15 cellular contexts compared by ENCODE assay signal in the genomic region with DNA sequence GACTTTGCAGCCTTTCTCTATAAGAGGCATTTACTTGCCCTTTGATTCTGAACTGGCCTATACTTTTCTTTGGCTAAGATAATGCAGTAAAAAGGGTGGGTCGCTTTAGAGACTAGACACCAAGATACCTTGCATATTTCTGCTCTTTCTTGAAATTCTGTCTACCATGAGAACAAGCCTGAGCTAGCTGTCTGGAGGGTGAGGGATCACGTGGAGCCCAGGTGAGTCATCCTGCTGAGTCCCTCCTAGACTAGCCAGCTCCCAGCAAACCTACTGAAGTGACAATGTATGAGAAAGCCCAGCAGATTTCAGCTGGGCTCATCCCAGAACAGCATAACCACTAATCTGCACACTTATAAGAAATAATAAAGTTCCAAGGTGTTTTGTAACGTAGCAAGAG.
DNase-seq lines count a peak whose midpoint lies in the region; ATAC-seq and TF ChIP-seq lines count a peak whose summit lies in the region.
"Had no signal": no experiment of that assay in that cellular context is flagged by ENCODE, and none has a peak within 500 bp of the region (broad histone marks: within the 10 kb centered on the region; RNA-seq: fewer than 3 reads in every experiment).

No MANE protein-coding gene starts in this region.

- H3K4me3 Mint-ChIP-seq in T-helper 17 cell, result no peak overlapping the region
- H3K4me3 Mint-ChIP-seq: naive B cell had no signal

- in situ Hi-C loops in astrocyte of the spinal cord (cut with HindIII; ENCODE audit: low sequenced_read_pairs), result no loop called here

- H3K27ac Mint-ChIP-seq in T-helper 17 cell, result no peak overlapping the region
- H3K27ac Mint-ChIP-seq: naive B cell had no signal

- no peak for TF ChIP-seq RAD21 in Ishikawa (IDR thresholded peaks at IDR 0.05; ENCODE audit: low read depth)

- TF ChIP-seq CTCF in astrocyte of the spinal cord (IDR thresholded peaks at IDR 0.05; ENCODE audit: low read depth, low read length) (no peak), kidney epithelial cell (IDR thresholded peaks at IDR 0.05; ENCODE audit: insufficient read depth, low read length, poor library complexity, severe bottlenecking) (no peak), omental fat pad (IDR thresholded peaks at IDR 0.05) (no peak)

- no peaks in the 10 kb centered on the region for H3K27me3 Mint-ChIP-seq in T-helper 17 cell

- H3K4me3 ChIP-seq in astrocyte of the spinal cord (ENCODE audit: low read depth, low read length), result no peak overlapping the region
- H3K4me3 ChIP-seq in kidney epithelial cell (ENCODE audit: low read depth, low read length), result no peak overlapping the region
- H3K4me3 ChIP-seq: Peyer's patch, tibial artery had no signal

- H3K36me3 Mint-ChIP-seq in T-helper 17 cell (ENCODE audit: low read depth), result no peaks in the 10 kb centered on the region
- H3K36me3 Mint-ChIP-seq: naive B cell had no signal

- DNase-seq in AG08395 (ENCODE audit: low spot score) (peak; percentile 43), astrocyte of the spinal cord (ENCODE audit: low read depth, low spot score) (peak; percentile 15), kidney epithelial cell (ENCODE audit: low read depth) (peak; percentile 28), omental fat pad (ENCODE audit: low spot score) (no peak), NCI-H187 (lab: John Stamatoyannopoulos, UW) (no peak), T-helper 17 cell (no peak)
- DNase-seq: activated naive CD4-positive, alpha-beta T cell treated with anti-CD3 and anti-CD28 coated beads, Interleukin-2, amount 50 U/mL, for 16 hours; COR-L47; head of caudate nucleus; naive B cell; NCI-H1417; Peyer's patch; tibial artery had no signal

- no peaks in the 10 kb centered on the region for H3K36me3 ChIP-seq in kidney epithelial cell (ENCODE audit: control insufficient read depth, insufficient read depth, low read length)
- H3K36me3 ChIP-seq: Peyer's patch, tibial artery had no signal

- H3K9me3 ChIP-seq in T-helper 17 cell (ENCODE audit: control insufficient read depth, low read length, poor library complexity, severe bottlenecking), result no peaks in the 10 kb centered on the region
- H3K9me3 ChIP-seq: Peyer's patch, tibial artery had no signal

- no peak for TF ChIP-seq EP300 in Ishikawa (IDR thresholded peaks at IDR 0.05; ENCODE audit: borderline replicate concordance)

- H3K4me1 Mint-ChIP-seq in T-helper 17 cell, result no peaks in the 10 kb centered on the region
- H3K4me1 Mint-ChIP-seq: naive B cell had no signal

- ATAC-seq in omental fat pad (ENCODE audit: low FRiP score) (no peak), HG02588 (IDR thresholded peaks at IDR 0.05; ENCODE audit: unreplicated experiment) (no peak), T-helper 17 cell (no peak)

- no peaks in the 10 kb centered on the region for H3K27me3 ChIP-seq in kidney epithelial cell (ENCODE audit: control insufficient read depth, insufficient read depth, low read length)
- H3K27me3 ChIP-seq: Peyer's patch, tibial artery had no signal

TF ChIP-seq in Ishikawa, 13 proteins besides CTCF, POLR2A, EP300 and RAD21:
- TF ChIP-seq, protein P1, sequence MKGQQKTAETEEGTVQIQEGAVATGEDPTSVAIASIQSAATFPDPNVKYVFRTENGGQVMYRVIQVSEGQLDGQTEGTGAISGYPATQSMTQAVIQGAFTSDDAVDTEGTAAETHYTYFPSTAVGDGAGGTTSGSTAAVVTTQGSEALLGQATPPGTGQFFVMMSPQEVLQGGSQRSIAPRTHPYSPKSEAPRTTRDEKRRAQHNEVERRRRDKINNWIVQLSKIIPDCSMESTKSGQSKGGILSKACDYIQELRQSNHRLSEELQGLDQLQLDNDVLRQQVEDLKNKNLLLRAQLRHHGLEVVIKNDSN (IDR thresholded peaks at IDR 0.05), result peak; percentile 48
- TF ChIP-seq EGR1 (IDR thresholded peaks at IDR 0.05), result no peak
- no peak for TF ChIP-seq FOXM1 (IDR thresholded peaks at IDR 0.05; ENCODE audit: borderline replicate concordance, low read depth)
- no peak for TF ChIP-seq ZBTB7A (IDR thresholded peaks at IDR 0.05; ENCODE audit: low read depth)
- TF ChIP-seq, protein P2, sequence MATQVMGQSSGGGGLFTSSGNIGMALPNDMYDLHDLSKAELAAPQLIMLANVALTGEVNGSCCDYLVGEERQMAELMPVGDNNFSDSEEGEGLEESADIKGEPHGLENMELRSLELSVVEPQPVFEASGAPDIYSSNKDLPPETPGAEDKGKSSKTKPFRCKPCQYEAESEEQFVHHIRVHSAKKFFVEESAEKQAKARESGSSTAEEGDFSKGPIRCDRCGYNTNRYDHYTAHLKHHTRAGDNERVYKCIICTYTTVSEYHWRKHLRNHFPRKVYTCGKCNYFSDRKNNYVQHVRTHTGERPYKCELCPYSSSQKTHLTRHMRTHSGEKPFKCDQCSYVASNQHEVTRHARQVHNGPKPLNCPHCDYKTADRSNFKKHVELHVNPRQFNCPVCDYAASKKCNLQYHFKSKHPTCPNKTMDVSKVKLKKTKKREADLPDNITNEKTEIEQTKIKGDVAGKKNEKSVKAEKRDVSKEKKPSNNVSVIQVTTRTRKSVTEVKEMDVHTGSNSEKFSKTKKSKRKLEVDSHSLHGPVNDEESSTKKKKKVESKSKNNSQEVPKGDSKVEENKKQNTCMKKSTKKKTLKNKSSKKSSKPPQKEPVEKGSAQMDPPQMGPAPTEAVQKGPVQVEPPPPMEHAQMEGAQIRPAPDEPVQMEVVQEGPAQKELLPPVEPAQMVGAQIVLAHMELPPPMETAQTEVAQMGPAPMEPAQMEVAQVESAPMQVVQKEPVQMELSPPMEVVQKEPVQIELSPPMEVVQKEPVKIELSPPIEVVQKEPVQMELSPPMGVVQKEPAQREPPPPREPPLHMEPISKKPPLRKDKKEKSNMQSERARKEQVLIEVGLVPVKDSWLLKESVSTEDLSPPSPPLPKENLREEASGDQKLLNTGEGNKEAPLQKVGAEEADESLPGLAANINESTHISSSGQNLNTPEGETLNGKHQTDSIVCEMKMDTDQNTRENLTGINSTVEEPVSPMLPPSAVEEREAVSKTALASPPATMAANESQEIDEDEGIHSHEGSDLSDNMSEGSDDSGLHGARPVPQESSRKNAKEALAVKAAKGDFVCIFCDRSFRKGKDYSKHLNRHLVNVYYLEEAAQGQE (IDR thresholded peaks at IDR 0.05; ENCODE audit: low read depth), result no peak

Comparison
In these comparisons a context has a peak if more than half of its experiments do, and no peak if none do; other contexts are left out.
1. DNase-seq: peak in AG08395 (single experiment), astrocyte of the spinal cord (single experiment) and kidney epithelial cell (single experiment); none in omental fat pad (single experiment), NCI-H187 (0 of 2) and T-helper 17 cell (0 of 3).